ENCODE assay signal across 24 cellular contexts in the genomic region with DNA sequence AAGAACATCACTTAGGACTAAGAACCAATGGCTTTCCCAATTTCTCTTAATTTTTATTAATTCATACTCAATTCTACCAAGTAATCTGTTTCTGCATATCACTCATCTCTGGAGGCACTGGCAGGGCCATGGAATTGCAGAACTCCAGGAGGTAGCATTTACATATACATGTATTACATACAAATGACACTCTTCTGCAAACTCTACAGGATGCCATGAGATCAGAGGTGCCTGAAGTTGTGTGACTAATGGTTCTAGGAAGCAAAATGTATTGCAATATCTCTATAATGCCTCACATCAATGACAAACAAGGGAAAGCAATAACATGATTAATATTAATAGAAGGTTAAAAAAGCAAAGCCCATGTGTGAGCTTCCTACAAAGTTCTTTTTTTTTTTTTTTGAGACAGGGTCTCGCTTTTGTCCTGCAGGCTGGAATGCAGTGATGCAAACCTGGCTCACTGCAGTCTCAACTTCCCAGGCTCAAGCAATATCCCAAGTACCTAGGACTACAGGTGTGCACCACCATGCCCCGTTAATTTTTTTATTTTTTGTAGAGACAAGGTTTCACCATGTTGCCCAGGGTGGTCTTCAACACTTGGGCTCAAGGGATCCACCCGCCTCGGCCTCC. TPM values are rescaled to one million over a fixed set of nuclear protein-coding genes. Genes with fewer than 3 reads are reported as not detected.
DNase-seq lines count a peak whose midpoint lies in the region; ATAC-seq and TF ChIP-seq lines count a peak whose summit lies in the region.
"Had no signal": no experiment of that assay in that cellular context is flagged by ENCODE, and none has a peak within 500 bp of the region (broad histone marks: within the 10 kb centered on the region; RNA-seq: fewer than 3 reads in every experiment).

No MANE protein-coding gene starts in this region.

- no peak overlapping the region for H4K8ac ChIP-seq in mesendoderm (ENCODE audit: low read depth, low read length)

- no peak overlapping the region for H2BK15ac ChIP-seq in mesendoderm (replicated peaks; ENCODE audit: low read depth)

- H3K27me3 ChIP-seq in GM23338 (ENCODE audit: insufficient read depth) (no peaks in the 10 kb centered on the region), mesendoderm (ENCODE audit: insufficient read depth, low read length, poor library complexity) (no peaks in the 10 kb centered on the region), stomach (no peaks in the 10 kb centered on the region)
- H3K27me3 ChIP-seq: hepatocyte, pancreas, right lobe of liver had no signal

- no peaks in the 10 kb centered on the region for H3K9me3 ChIP-seq in stomach
- H3K9me3 ChIP-seq: pancreas, right lobe of liver had no signal

- no peak overlapping the region for H2BK5ac ChIP-seq in mesendoderm (ENCODE audit: low read length)

- no peak overlapping the region for H3K18ac ChIP-seq in mesendoderm (ENCODE audit: low read length)

- H2AK5ac ChIP-seq in mesendoderm (ENCODE audit: low read length) = no peak overlapping the region

- no peak overlapping the region for H3K9ac ChIP-seq in mesendoderm (ENCODE audit: low read length)
- H3K9ac ChIP-seq: KMS-11 had no signal

- no peak overlapping the region for H3K56ac ChIP-seq in mesendoderm (ENCODE audit: low read length)

- no peak for TF ChIP-seq POLR2A in stomach (IDR thresholded peaks at IDR 0.05)

- H3K36me3 Mint-ChIP-seq in GM23338 (ENCODE audit: low read depth) = no peaks in the 10 kb centered on the region; the same call in 2 of the 3 replicates
- H3K36me3 Mint-ChIP-seq: activated naive CD4-positive, alpha-beta T cell treated with anti-CD3 and anti-CD28 coated beads, Interleukin-2, amount 50 U/mL, for 72 hours had no signal

- H3K4me2 ChIP-seq in GM23338 (peak overlapping the region; percentile 34; the same call in 1 of the 2 replicates), mesendoderm (ENCODE audit: low read length) (no peak overlapping the region)
- H3K4me2 ChIP-seq: hepatocyte, KMS-11 had no signal

- no peak overlapping the region for H2AFZ ChIP-seq in GM23338
- H2AFZ ChIP-seq: hepatocyte had no signal

- H3K4me3 ChIP-seq in GM23338 (no peak overlapping the region), epithelial cell of esophagus (ENCODE audit: low read length) (no peak overlapping the region), mesendoderm (ENCODE audit: low read length) (no peak overlapping the region), stomach (no peak overlapping the region)
- H3K4me3 ChIP-seq: hepatocyte, pancreas, right lobe of liver had no signal

- ATAC-seq in GM23338 (peak; percentile 89), HG03469 (IDR thresholded peaks at IDR 0.05; ENCODE audit: unreplicated experiment) (no peak)
- ATAC-seq: activated naive CD4-positive, alpha-beta T cell treated with anti-CD3 and anti-CD28 coated beads, Interleukin-2, amount 50 U/mL, for 72 hours; effector memory CD8-positive, alpha-beta T cell; naive thymus-derived CD8-positive, alpha-beta T cell; pancreas; SK-N-SH treated with all-trans-retinoic acid at 6 μM for 48 hours had no signal

- no peaks in the 10 kb centered on the region for H4K20me1 ChIP-seq in GM23338 (replicated peaks; ENCODE audit: insufficient read depth)

- TF ChIP-seq CTCF in GM23338 (conservative IDR thresholded peaks at IDR 0.05; ENCODE audit: low read depth in 2 of 2) (no peak), epithelial cell of esophagus (IDR thresholded peaks at IDR 0.05; ENCODE audit: insufficient read depth, low read depth, low read length, missing control alignments) (peak; percentile 13), stomach (IDR thresholded peaks at IDR 0.05) (no peak)

- TF ChIP-seq EP300 in stomach (IDR thresholded peaks at IDR 0.05) = no peak

- H3K9me3 Mint-ChIP-seq in GM23338 = no peaks in the 10 kb centered on the region
- H3K9me3 Mint-ChIP-seq: activated naive CD4-positive, alpha-beta T cell treated with anti-CD3 and anti-CD28 coated beads, Interleukin-2, amount 50 U/mL, for 72 hours; activated T-helper 1 cell treated with anti-CD3 and anti-CD28 coated beads, Interleukin-12 subunit alpha, Interleukin-12 subunit beta, Interleukin-2, Interleukin-4 antibody, amounts not matched to agents 30 ng/mL and 10 ng/mL and 1 ng/mL, durations not matched to agents 14 hours and 24 hours and 36 hours; CD4-positive, alpha-beta T cell; effector memory CD8-positive, alpha-beta T cell; naive thymus-derived CD8-positive, alpha-beta T cell had no signal

- no peaks in the 10 kb centered on the region for H3K79me1 ChIP-seq in mesendoderm (ENCODE audit: low read length)

- no peaks in the 10 kb centered on the region for H3K9me2 ChIP-seq in GM23338 (ENCODE audit: insufficient read depth)

- H3K36me3 ChIP-seq in GM23338 (ENCODE audit: insufficient read depth) (no peaks in the 10 kb centered on the region), mesendoderm (ENCODE audit: control insufficient read depth, insufficient read depth, low read length) (no peaks in the 10 kb centered on the region), stomach (peaks cover 18 to 89% (median 78%) of the 10 kb centered on the region in 4 donors)
- H3K36me3 ChIP-seq: pancreas had no signal

- H3K4me3 Mint-ChIP-seq in GM23338 = no peak overlapping the region
- H3K4me3 Mint-ChIP-seq: activated T-helper 1 cell treated with anti-CD3 and anti-CD28 coated beads, Interleukin-12 subunit alpha, Interleukin-12 subunit beta, Interleukin-2, Interleukin-4 antibody, amounts not matched to agents 30 ng/mL and 10 ng/mL and 1 ng/mL, durations not matched to agents 14 hours and 24 hours and 36 hours; CD4-positive, alpha-beta T cell; effector memory CD8-positive, alpha-beta T cell; naive thymus-derived CD8-positive, alpha-beta T cell had no signal

- no peak overlapping the region for H3K4ac ChIP-seq in mesendoderm (ENCODE audit: low read depth, low read length)

- H3K4me1 ChIP-seq in GM23338 (ENCODE audit: insufficient read depth) (peaks cover 19% of the 10 kb centered on the region), mesendoderm (ENCODE audit: control insufficient read depth, low read depth, low read length) (no peaks in the 10 kb centered on the region), stomach (peaks cover 0 to 11% (median 0%) of the 10 kb centered on the region in 4 donors)
- H3K4me1 ChIP-seq: pancreas had no signal

- no peak overlapping the region for H4K5ac ChIP-seq in mesendoderm (ENCODE audit: low read length)

- intact Hi-C loops in stomach (cut with DNase I; ENCODE audit: low total_unique reads) = no loop called here

- peak; percentile 19 for DNase-seq in GM23338 (ENCODE audit: low spot score)
- peak; percentile 12 for DNase-seq in NCI-H460 (ENCODE audit: extremely low read depth, low read depth)
- peak; percentile 83 for DNase-seq in epithelial cell of esophagus (ENCODE audit: low read depth)
- peak; percentile 41 for DNase-seq in mesendoderm
- no peak for DNase-seq in HuH-7.5 (ENCODE audit: low spot score)
- DNase-seq in stomach = no peak
- DNase-seq: activated CD4-positive, alpha-beta T cell treated with anti-CD3 and anti-CD28 coated beads for 1 hour; activated CD8-positive, alpha-beta memory T cell treated with anti-CD3 and anti-CD28 coated beads for 24 hours; CD4-positive, alpha-beta T cell; effector memory CD8-positive, alpha-beta T cell; GF-D8; naive thymus-derived CD8-positive, alpha-beta T cell; NCI-H1048; NCI-H2029 treated with DMSO at 0.1 percent for 48 hours; NCI-H446 treated with DMSO at 0.1 percent for 48 hours; NK-92 treated with Interleukin-12 subunit alpha and Interleukin-12 subunit beta, amount 100 ng/mL, for 24 hours; pancreas; right lobe of liver had no signal

- H3K4me1 Mint-ChIP-seq in GM23338 = peaks cover 16% of the 10 kb centered on the region

- WGBS in mesendoderm (ENCODE audit: extremely low coverage, insufficient coverage, low lambda C conversion rate) = no CpG with 5 or more reads among the region's 4 CpGs
- whole genome bisulfite sequencing in stomach, 5 donors = 96 to 98% (median 97%) methylated on average over 4 of the region's 4 CpGs

- peak overlapping the region; percentile 95 for H3K27ac Mint-ChIP-seq in GM23338
- H3K27ac Mint-ChIP-seq: activated naive CD4-positive, alpha-beta T cell treated with anti-CD3 and anti-CD28 coated beads, Interleukin-2, amount 50 U/mL, for 72 hours; activated T-helper 1 cell treated with anti-CD3 and anti-CD28 coated beads, Interleukin-12 subunit alpha, Interleukin-12 subunit beta, Interleukin-2, Interleukin-4 antibody, amounts not matched to agents 30 ng/mL and 10 ng/mL and 1 ng/mL, durations not matched to agents 14 hours and 24 hours and 36 hours had no signal

- no peaks in the 10 kb centered on the region for H3K27me3 Mint-ChIP-seq in GM23338 (ENCODE audit: insufficient read depth, low read depth, poor library complexity)
- H3K27me3 Mint-ChIP-seq: CD4-positive, alpha-beta T cell; effector memory CD8-positive, alpha-beta T cell; naive thymus-derived CD8-positive, alpha-beta T cell had no signal

- H3K79me2 ChIP-seq in GM23338 (replicated peaks; ENCODE audit: insufficient read depth) = no peaks in the 10 kb centered on the region
- H3K79me2 ChIP-seq in mesendoderm (ENCODE audit: control insufficient read depth, insufficient read depth, low read length) = no peaks in the 10 kb centered on the region
- H3K79me2 ChIP-seq: hepatocyte had no signal

- no peak overlapping the region for H2BK120ac ChIP-seq in mesendoderm (ENCODE audit: low read depth, low read length)

- no peak overlapping the region for H3K23ac ChIP-seq in mesendoderm (ENCODE audit: low read length)

- H3K27ac ChIP-seq in GM23338 (ENCODE audit: low read depth) = peak overlapping the region; percentile 69; the same call in 1 of the 2 replicates
- H3K27ac ChIP-seq in mesendoderm (ENCODE audit: low read depth, low read length) = no peak overlapping the region
- no peak overlapping the region for H3K27ac ChIP-seq in stomach
- H3K27ac ChIP-seq: hepatocyte, KMS-11, pancreas, right lobe of liver had no signal

- H3F3A ChIP-seq in GM23338 (replicated peaks; ENCODE audit: low read depth) = no peaks in the 10 kb centered on the region

TF ChIP-seq in GM23338, 12 proteins besides CTCF, POLR2A, EP300 and RAD21 (continues in another document):
- TF ChIP-seq ZNF114 (CRISPR knock-in tag; IDR thresholded peaks at IDR 0.05) = no peak
- TF ChIP-seq NANOG (IDR thresholded peaks at IDR 0.05; ENCODE audit: borderline replicate concordance) = no peak

RNA-seq across cellular contexts. Expression of a gene that starts 33.0 kb away (rescaled TPM):
- total RNA-seq in GM23338 (2014; rRNA removed; shearing (Covaris generic)) = 17.5 and 40.6 TPM in 2 replicates
- 4.0 and 7.5 TPM in 2 replicates for polyA plus RNA-seq in GM23338 (2016; fragmentation: Nextera tagmentation; extraction: Ambion mirVana)
- 32.1 and 37.1 TPM in 2 replicates for total RNA-seq in NCI-H460 (2014; rRNA removed; shearing (Covaris generic))
- polyA plus RNA-seq in NCI-H460 (2014; cell fraction: nucleus; rRNA removed) = 12.3 and 17.7 TPM in 2 replicates
- 10.2 TPM for polyA plus RNA-seq in mesendoderm (2013, experiment 1 of 2)
- polyA plus RNA-seq in mesendoderm (2013, experiment 2 of 2) = 9.0 TPM
- 100 to 1,000 TPM in 1 of 5 donors, 10 to 100 TPM in 2, 1 to 10 TPM in 2; 7.0 to 110 (median 27.2) TPM for total RNA-seq in stomach
- polyA plus RNA-seq in stomach = 10 to 100 TPM in 1 of 3 donors, 1 to 10 TPM in 2; 6.5 to 12.2 (median 8.3) TPM

Comparison
In these comparisons a context has a peak if more than half of its experiments do, and no peak if none do; other contexts are left out.
1. DNase-seq: peak in GM23338 (single experiment), NCI-H460 (single experiment), epithelial cell of esophagus (single experiment) and mesendoderm (single experiment); none in HuH-7.5 (single experiment) and stomach (single experiment).